In genomic region chr2:202944403-202944802, GRCh38 we compare ENCODE assay signal across 24 cellular contexts. TPM values are rescaled to one million over a fixed set of nuclear protein-coding genes. Genes with fewer than 3 reads are reported as not detected.
DNase-seq lines count a peak whose midpoint lies in the region; ATAC-seq and TF ChIP-seq lines count a peak whose summit lies in the region.
"Had no signal": no experiment of that assay in that cellular context is flagged by ENCODE, and none has a peak within 500 bp of the region (broad histone marks: within the 10 kb centered on the region; RNA-seq: fewer than 3 reads in every experiment).

No MANE protein-coding gene starts in this region.

- ATAC-seq in left lung: no peak
- ATAC-seq: activated CD8-positive, alpha-beta T cell treated with anti-CD3 and anti-CD28 coated beads for 36 hours; activated naive CD4-positive, alpha-beta T cell treated with anti-CD3 and anti-CD28 coated beads, Interleukin-2, amount 50 U/mL, for 72 hours; heart left ventricle; left colon; T-helper 17 cell had no signal

- no TSS peak for BruUV-seq in A673 (replicated peaks; lab: Mats Ljungman, UMichigan)

- POLR2A ChIA-PET in A673 (lab: Charles Lee; ENCODE audit: low non-redundant PET): no interaction called here

- in situ Hi-C loops in astrocyte of the spinal cord (cut with HindIII; ENCODE audit: low sequenced_read_pairs): no loop called here

- H3K4me1 ChIP-seq in A673 (ENCODE audit: insufficient read depth, low read length, poor library complexity, severe bottlenecking) (no peaks in the 10 kb centered on the region), left lung (no peaks in the 10 kb centered on the region)
- H3K4me1 ChIP-seq: heart left ventricle, parathyroid adenoma, right atrium auricular region had no signal

- TF ChIP-seq CTCF in astrocyte of the spinal cord (IDR thresholded peaks at IDR 0.05; ENCODE audit: low read depth, low read length) (no peak), A673 (conservative IDR thresholded peaks at IDR 0.05; ENCODE audit: low read depth, low read length) (no peak), left lung (IDR thresholded peaks at IDR 0.05) (no peak)

- H3K27ac ChIP-seq in A673 (ENCODE audit: low read depth, low read length, poor library complexity, severe bottlenecking): no peak overlapping the region
- no peak overlapping the region for H3K27ac ChIP-seq in left lung
- H3K27ac ChIP-seq: dorsolateral prefrontal cortex, heart left ventricle, KMS-11, parathyroid adenoma, right atrium auricular region had no signal

- intact Hi-C loops in A673 (cut with micrococcal nuclease; ENCODE audit: unreplicated experiment): no loop called here
- intact Hi-C loops in left lung (cut with DNase I): no loop called here

- H3K9me3 ChIP-seq in A673 (ENCODE audit: low read depth, low read length, poor library complexity, severe bottlenecking) (peaks cover 3% of the 10 kb centered on the region), left lung (peaks cover 0 to 13% of the 10 kb centered on the region in 2 donors)
- H3K9me3 ChIP-seq: SK-N-SH had no signal

- DNase-seq in AG08396 (ENCODE audit: low spot score): peak; percentile 39
- DNase-seq in HCEC 1CT: peak; percentile 51
- DNase-seq in astrocyte of the spinal cord (ENCODE audit: low read depth, low spot score): peak; percentile 39
- peak; percentile 78 for DNase-seq in iris pigment epithelial cell (ENCODE audit: low read depth)
- no peak for DNase-seq in A673 (ENCODE audit: low spot score)
- DNase-seq in left lung: no peak
- DNase-seq in NCI-H446 treated with DMSO at 0.1 percent for 48 hours (lab: John Stamatoyannopoulos, UW): no peak
- DNase-seq in activated CD4-positive, alpha-beta T cell treated with anti-CD3 and anti-CD28 coated beads for 48 hours: no peak
- DNase-seq: activated CD4-positive, CD25-positive, alpha-beta regulatory T cell treated with anti-CD3 and anti-CD28 coated beads, Interleukin-2, amount 50 U/mL, for 72 hours; activated CD8-positive, alpha-beta T cell treated with anti-CD3 and anti-CD28 coated beads for 36 hours; aorta; dorsolateral prefrontal cortex; H9; heart left ventricle; left colon; NCI-H1436; NCI-H774; SK-N-SH; stimulated activated CD4-positive, alpha-beta T cell treated with anti-CD3 and anti-CD28 coated beads, Interleukin-4, amount 100 ng/mL, for 1 hour; T-helper 17 cell had no signal

- H3K4me3 ChIP-seq in astrocyte of the spinal cord (ENCODE audit: low read depth, low read length) (no peak overlapping the region), A673 (ENCODE audit: low read depth, low read length, poor library complexity, severe bottlenecking) (no peak overlapping the region), left lung (no peak overlapping the region)
- H3K4me3 ChIP-seq: dorsolateral prefrontal cortex, heart left ventricle, right atrium auricular region had no signal

- CTCF ChIA-PET in A673 (lab: Charles Lee): no interaction called here

- H3K36me3 ChIP-seq in A673 (ENCODE audit: insufficient read depth, low read length, poor library complexity, severe bottlenecking): no peaks in the 10 kb centered on the region
- H3K36me3 ChIP-seq in left lung: peaks cover 0 to 10% of the 10 kb centered on the region in 2 donors

- no peaks in the 10 kb centered on the region for H3K27me3 ChIP-seq in A673 (replicated peaks; ENCODE audit: insufficient read depth, low read depth, low read length, poor library complexity)
- H3K27me3 ChIP-seq in left lung: no peaks in the 10 kb centered on the region
- H3K27me3 ChIP-seq: dorsolateral prefrontal cortex, heart left ventricle, right atrium auricular region had no signal

RNA-seq across cellular contexts. Expression of gene CARF, which starts 32.3 kb away (rescaled TPM):
- total RNA-seq in A673 (2021) (5.1 and 7.1 TPM in 2 replicates), left lung (1 to 10 TPM; 5.9 to 7.5 TPM)

RNA-seq across cellular contexts. Expression of gene WDR12, which starts 32.9 kb away (rescaled TPM):
- total RNA-seq in A673 (2021) (152 and 164 TPM in 2 replicates), left lung (10 to 100 TPM; 35.4 to 48.5 TPM)

Comparison
In these comparisons a context has a peak if more than half of its experiments do, and no peak if none do; other contexts are left out.
1. DNase-seq: peak in AG08396 (single experiment), HCEC 1CT (single experiment), astrocyte of the spinal cord (single experiment) and iris pigment epithelial cell (single experiment); none in A673 (single experiment), left lung (0 of 2), NCI-H446 treated with DMSO at 0.1 percent for 48 hours (single experiment) and activated CD4-positive, alpha-beta T cell treated with anti-CD3 and anti-CD28 coated beads for 48 hours (single experiment).